Comparison of ENCODE assay signal across 20 cellular contexts in genomic region chr11:11152877-11153276, GRCh38.
"Had no signal": no experiment of that assay in that cellular context is flagged by ENCODE, and none has a peak within 500 bp of the region (broad histone marks: within the 10 kb centered on the region; RNA-seq: fewer than 3 reads in every experiment).

No MANE protein-coding gene starts in this region.

- H3K9me3 ChIP-seq: gastrocnemius medialis, heart right ventricle, mucosa of descending colon, neutrophil, spleen, stomach had no signal

- H3K9me3 Mint-ChIP-seq: natural killer cell treated with Interleukin-12 subunit alpha and Interleukin-12 subunit beta and Interleukin-15 and Interleukin-18, amount 100 ng/mL, for 72 hours had no signal

- H3K27me3 ChIP-seq: gastrocnemius medialis, heart right ventricle, neutrophil, stomach had no signal

- H3K4me3 ChIP-seq: gastrocnemius medialis, heart right ventricle, mucosa of descending colon, spleen, stomach had no signal

- H3K36me3 Mint-ChIP-seq: natural killer cell treated with Interleukin-12 subunit alpha and Interleukin-12 subunit beta and Interleukin-15 and Interleukin-18, amount 100 ng/mL, for 72 hours; type B pancreatic cell had no signal

- H3K36me3 ChIP-seq: gastrocnemius medialis, heart right ventricle, neutrophil, spleen, stomach had no signal

- DNase-seq: cerebellar nuclear complex; dermis blood vessel endothelial cell; effector CD4-positive, alpha-beta T cell; gastrocnemius medialis; heart right ventricle; hypothalamus; islet precursor cell; mammary epithelial cell; mucosa of descending colon; spleen; stimulated activated CD4-positive, alpha-beta T cell treated with anti-CD3 and anti-CD28 coated beads, Interleukin-15, amount 100 ng/mL, for 24 hours; stimulated activated CD4-positive, alpha-beta T cell treated with anti-CD3 and anti-CD28 coated beads, Interleukin-1b, Interleukin-23, amount 100 ng/mL, for 48 hours; stimulated activated CD4-positive, alpha-beta T cell treated with anti-CD3 and anti-CD28 coated beads, Interleukin-4, amount 100 ng/mL, for 4 hours; stimulated activated naive CD4-positive, alpha-beta T cell; stomach had no signal

- H3K4me3 Mint-ChIP-seq: natural killer cell treated with Interleukin-12 subunit alpha and Interleukin-12 subunit beta and Interleukin-15 and Interleukin-18, amount 100 ng/mL, for 72 hours; type B pancreatic cell had no signal

- ATAC-seq: gastrocnemius medialis; heart right ventricle; left lobe of liver; mucosa of descending colon; natural killer cell treated with Interleukin-12 subunit alpha and Interleukin-12 subunit beta and Interleukin-15 and Interleukin-18, amount 100 ng/mL, for 72 hours; sciatic nerve had no signal

- H3K27ac ChIP-seq: gastrocnemius medialis, heart right ventricle, neutrophil, spleen, stomach had no signal

- H3K27ac Mint-ChIP-seq: natural killer cell treated with Interleukin-12 subunit alpha and Interleukin-12 subunit beta and Interleukin-15 and Interleukin-18, amount 100 ng/mL, for 72 hours; type B pancreatic cell had no signal
